In genomic region chr10:121281576-121281975, GRCh38 we compare ENCODE assay signal across 17 cellular contexts.
DNase-seq lines count a peak whose midpoint lies in the region; ATAC-seq, FAIRE-seq and TF ChIP-seq lines count a peak whose summit lies in the region.
"Had no signal": no experiment of that assay in that cellular context is flagged by ENCODE, and none has a peak within 500 bp of the region (broad histone marks: within the 10 kb centered on the region; RNA-seq: fewer than 3 reads in every experiment).

No MANE protein-coding gene starts in this region.

- no TSS peak for BruUV-seq in mammary epithelial cell (replicated peaks; lab: Mats Ljungman, UMichigan)

- no peak overlapping the region for H2AFZ ChIP-seq in mammary epithelial cell (ENCODE audit: low read depth, low read length)

- TF ChIP-seq POLR2A in GM12892 (IDR thresholded peaks at IDR 0.05; ENCODE audit: low read depth, low read length), result no peak

- H3K4me3 ChIP-seq in mammary epithelial cell (replicated peaks in 1 of 3; ENCODE audit: insufficient read depth in 1 of 3, low read depth in 2 of 3, low read length in 3 of 3), result no peak overlapping the region

- dilution Hi-C loops in mammary epithelial cell (cut with HindIII; ENCODE audit: low sequenced_read_pairs), result no loop called here

- FAIRE-seq in urothelium cell line (lab: Jason Lieb, UNC) (no peak), GM12892 (lab: Jason Lieb, UNC) (no peak)
- FAIRE-seq: GM19239, RCC 7860 had no signal

- no peaks in the 10 kb centered on the region for H3K27me3 ChIP-seq in mammary epithelial cell (ENCODE audit: insufficient read depth, low read length)

- ATAC-seq in left colon (peak; percentile 70), GM21576 (IDR thresholded peaks at IDR 0.05; ENCODE audit: unreplicated experiment) (no peak)

- no peaks in the 10 kb centered on the region for H3K79me2 ChIP-seq in mammary epithelial cell (ENCODE audit: insufficient read depth, low read length)

- no peaks in the 10 kb centered on the region for H3K36me3 ChIP-seq in mammary epithelial cell (ENCODE audit: insufficient read depth, low read length)

- CTCF ChIA-PET in mammary epithelial cell (lab: Charles Lee; ENCODE audit: low non-redundant PET), result no interaction called here

- 54% methylated on average over 2 of the region's 2 CpGs for WGBS in mammary epithelial cell (ENCODE audit: low coverage, missing lambda C conversion rate)

- DNase-seq in M059J (ENCODE audit: low read depth) (peak; percentile 22), mammary epithelial cell (peak; percentile 45), left colon (no peak), urothelium cell line (ENCODE audit: low spot score) (peak; percentile 12), GM12892 (ENCODE audit: insufficient read length) (no peak), DMS114 treated with DMSO at 0.1 percent for 48 hours (lab: John Stamatoyannopoulos, UW; ENCODE audit: unreplicated experiment) (no peak)
- DNase-seq: CD4-positive, CD25-positive, alpha-beta regulatory T cell; DMS53; H7; Karpas-422; NCI-H1092; NCI-H345; NCI-H69; SIG-M5 had no signal

- H3K9me3 ChIP-seq in mammary epithelial cell (replicated peaks; ENCODE audit: insufficient read depth, low read length), result no peaks in the 10 kb centered on the region

- in situ Hi-C loops in mammary epithelial cell (cut with MboI; ENCODE audit: low sequenced_read_pairs in 2 of 2), result no loop called here

- TF ChIP-seq CTCF in mammary epithelial cell (conservative IDR thresholded peaks at IDR 0.05 in 1 of 2, IDR thresholded peaks at IDR 0.05 in 1 of 2; ENCODE audit: extremely low read depth in 1 of 2, insufficient read depth in 1 of 2, low read depth in 1 of 2, low read length in 2 of 2), result no peak

- intact Hi-C loops in mammary epithelial cell (cut with micrococcal nuclease) (no loop called here), left colon (cut with DNase I, micrococcal nuclease) (no loop called here)

- H3K4me2 ChIP-seq in mammary epithelial cell (ENCODE audit: insufficient read depth, low read depth, low read length), result no peak overlapping the region

- H4K20me1 ChIP-seq in mammary epithelial cell (ENCODE audit: insufficient read depth, low read length), result no peaks in the 10 kb centered on the region

- H3K9ac ChIP-seq in mammary epithelial cell (ENCODE audit: insufficient read depth, low read length), result no peak overlapping the region

- no peaks in the 10 kb centered on the region for H3K4me1 ChIP-seq in mammary epithelial cell (ENCODE audit: insufficient read depth, low read length)

- H3K27ac ChIP-seq in mammary epithelial cell (ENCODE audit: insufficient read depth, low read depth, low read length), result no peak overlapping the region

Comparison
In these comparisons a context has a peak if more than half of its experiments do, and no peak if none do; other contexts are left out.
1. DNase-seq: peak in M059J (single experiment), mammary epithelial cell (single experiment) and urothelium cell line (single experiment); none in left colon (0 of 2), GM12892 (single experiment) and DMS114 treated with DMSO at 0.1 percent for 48 hours (single experiment).